ENCODE assay signal across 15 cellular contexts in the genomic region with DNA sequence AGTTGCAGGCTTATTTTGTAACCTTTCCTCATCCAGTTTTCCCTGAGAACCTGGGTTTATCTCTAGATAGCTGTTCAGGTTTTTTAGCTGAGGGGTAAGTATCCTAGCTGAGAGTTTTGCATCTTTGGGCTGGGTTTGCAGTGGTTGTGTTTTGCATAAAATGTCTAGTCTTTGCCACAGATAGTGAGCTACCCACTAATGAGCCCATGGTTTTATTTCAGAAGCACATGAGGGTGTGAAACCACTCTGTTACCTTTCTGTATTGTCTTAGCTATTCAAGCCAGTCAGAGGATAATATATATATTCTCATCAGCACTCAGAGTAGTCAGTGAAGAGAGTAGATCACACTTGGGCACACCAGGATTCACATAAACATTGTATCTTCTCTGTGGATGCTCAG. TPM values are rescaled to one million over a fixed set of nuclear protein-coding genes. Genes with fewer than 3 reads are reported as not detected.
A peak's percentile ranks its signal among the peaks of the same experiment; 100 is the strongest.
DNase-seq lines count a peak whose midpoint lies in the region; ATAC-seq and TF ChIP-seq lines count a peak whose summit lies in the region.
"Had no signal": no experiment of that assay in that cellular context is flagged by ENCODE, and none has a peak within 500 bp of the region (broad histone marks: within the 10 kb centered on the region; RNA-seq: fewer than 3 reads in every experiment).

No MANE protein-coding gene starts in this region.

- CTCF ChIA-PET in CD8-positive, alpha-beta T cell (lab: Charles Lee), result no interaction called here

- no peaks in the 10 kb centered on the region for H3K4me1 ChIP-seq in neural progenitor cell
- H3K4me1 ChIP-seq in CD8-positive, alpha-beta T cell (ENCODE audit: insufficient read depth, low read length), result no peaks in the 10 kb centered on the region

- peaks cover 16% of the 10 kb centered on the region for H3K4me1 Mint-ChIP-seq in neural progenitor cell
- no peaks in the 10 kb centered on the region for H3K4me1 Mint-ChIP-seq in CD8-positive, alpha-beta T cell (ENCODE audit: low read depth)

- no peak overlapping the region for H2AFZ ChIP-seq in neural progenitor cell (replicated peaks)

- H3K9ac ChIP-seq in neural progenitor cell, result no peak overlapping the region

- intact Hi-C loops in CD8-positive, alpha-beta T cell (cut with DNase I, micrococcal nuclease), result no loop called here

- H3K9me3 ChIP-seq in neural progenitor cell (ENCODE audit: low read depth), result peaks cover 4% of the 10 kb centered on the region
- no peaks in the 10 kb centered on the region for H3K9me3 ChIP-seq in CD8-positive, alpha-beta T cell (ENCODE audit: low read length)
- H3K9me3 ChIP-seq: pancreas had no signal

- POLR2A ChIA-PET in CD8-positive, alpha-beta T cell (lab: Charles Lee), result no interaction called here

- no peaks in the 10 kb centered on the region for H3F3A ChIP-seq in neural progenitor cell (ENCODE audit: low read depth)

- H3K36me3 ChIP-seq in neural progenitor cell, result no peaks in the 10 kb centered on the region
- H3K36me3 ChIP-seq in CD8-positive, alpha-beta T cell (ENCODE audit: insufficient read depth, low read length), result no peaks in the 10 kb centered on the region
- H3K36me3 ChIP-seq: pancreas had no signal

- H3K79me2 ChIP-seq in neural progenitor cell (ENCODE audit: low read depth), result no peaks in the 10 kb centered on the region

- H3K4me3 ChIP-seq in neural progenitor cell, result no peak overlapping the region
- no peak overlapping the region for H3K4me3 ChIP-seq in CD8-positive, alpha-beta T cell (ENCODE audit: low read depth, low read length)
- H3K4me3 ChIP-seq: pancreas had no signal

- no peak for TF ChIP-seq CTCF in neural progenitor cell (IDR thresholded peaks at IDR 0.05)
- TF ChIP-seq CTCF in CD8-positive, alpha-beta T cell (IDR thresholded peaks at IDR 0.05), result no peak

- peaks cover 3% of the 10 kb centered on the region for H3K27me3 Mint-ChIP-seq in neural progenitor cell (ENCODE audit: insufficient read depth, low read depth)
- H3K27me3 Mint-ChIP-seq in CD8-positive, alpha-beta T cell (ENCODE audit: low read depth), result peaks cover 2% of the 10 kb centered on the region
- H3K27me3 Mint-ChIP-seq: B cell had no signal

- H3K4me2 ChIP-seq in neural progenitor cell, result no peak overlapping the region

- no peaks in the 10 kb centered on the region for H3K27me3 ChIP-seq in neural progenitor cell
- no peaks in the 10 kb centered on the region for H3K27me3 ChIP-seq in CD8-positive, alpha-beta T cell (ENCODE audit: insufficient read depth, low read length)
- H3K27me3 ChIP-seq: pancreas had no signal

- no peaks in the 10 kb centered on the region for H4K20me1 ChIP-seq in neural progenitor cell (ENCODE audit: low read depth)

- ATAC-seq in GM18511 (IDR thresholded peaks at IDR 0.05; ENCODE audit: unreplicated experiment) (peak; percentile 81), GM19452 (IDR thresholded peaks at IDR 0.05; ENCODE audit: unreplicated experiment) (peak; percentile 86), HG02884 (IDR thresholded peaks at IDR 0.05; ENCODE audit: unreplicated experiment) (peak; percentile 69), HG03520 (IDR thresholded peaks at IDR 0.05; ENCODE audit: unreplicated experiment) (peak; percentile 86)
- ATAC-seq in CD8-positive, alpha-beta T cell, result no peak
- ATAC-seq: pancreas had no signal

- H3K27ac Mint-ChIP-seq in neural progenitor cell, result no peak overlapping the region
- no peak overlapping the region for H3K27ac Mint-ChIP-seq in CD8-positive, alpha-beta T cell
- H3K27ac Mint-ChIP-seq: B cell, immature natural killer cell had no signal

- peaks cover 9% of the 10 kb centered on the region for H3K36me3 Mint-ChIP-seq in neural progenitor cell
- peaks cover 3% of the 10 kb centered on the region for H3K36me3 Mint-ChIP-seq in CD8-positive, alpha-beta T cell

- H3K27ac ChIP-seq in neural progenitor cell, result no peak overlapping the region
- no peak overlapping the region for H3K27ac ChIP-seq in CD8-positive, alpha-beta T cell (ENCODE audit: low read depth, low read length)
- H3K27ac ChIP-seq: pancreas had no signal

- peaks cover 10% of the 10 kb centered on the region for H3K9me3 Mint-ChIP-seq in neural progenitor cell
- H3K9me3 Mint-ChIP-seq in CD8-positive, alpha-beta T cell, result peaks cover 10% of the 10 kb centered on the region

- DNase-seq in globus pallidus (ENCODE audit: low spot score) (no peak), neural progenitor cell (ENCODE audit: low spot score) (no peak), T-helper 9 cell (no peak)
- DNase-seq in CD8-positive, alpha-beta T cell, result no peak
- DNase-seq: amygdala, dermis blood vessel endothelial cell, immature natural killer cell, NCI-H1092, pancreas, SHP77 treated with DMSO at 0.1 percent for 48 hours had no signal

- no peak overlapping the region for H3K4me3 Mint-ChIP-seq in neural progenitor cell
- no peak overlapping the region for H3K4me3 Mint-ChIP-seq in CD8-positive, alpha-beta T cell
- H3K4me3 Mint-ChIP-seq: B cell, immature natural killer cell had no signal

RNA-seq across cellular contexts. Expression of gene TXNDC2, which starts 24.6 kb away (rescaled TPM):
- total RNA-seq in neural progenitor cell (ENCODE audit: low replicate concordance), result not detected in 2 replicates
- total RNA-seq in CD8-positive, alpha-beta T cell, result not detected
- total RNA-seq: dermis blood vessel endothelial cell, pancreas had no signal

RNA-seq across cellular contexts. Expression of gene VAPA, which starts 52.7 kb away (rescaled TPM):
- 165 and 285 TPM in 2 replicates for total RNA-seq in neural progenitor cell (ENCODE audit: low replicate concordance)
- 100 to 1,000 TPM; 169 to 177 TPM for total RNA-seq in CD8-positive, alpha-beta T cell
